Comparison of ENCODE assay signal across 7 cellular contexts in genomic region chr11:30412509-30412908, GRCh38.
"Had no signal": no experiment of that assay in that cellular context is flagged by ENCODE, and none has a peak within 500 bp of the region (broad histone marks: within the 10 kb centered on the region; RNA-seq: fewer than 3 reads in every experiment).

No MANE protein-coding gene starts in this region.

- H3K27ac Mint-ChIP-seq: HFFc6 had no signal

- ATAC-seq: HCT116, K562 had no signal

- DNase-seq: GM23248, GOT3, H7, HFFc6, IMR-90 had no signal

- H3K4me3 Mint-ChIP-seq: HFFc6 had no signal
